ENCODE assay signal across 10 cellular contexts in the genomic region with DNA sequence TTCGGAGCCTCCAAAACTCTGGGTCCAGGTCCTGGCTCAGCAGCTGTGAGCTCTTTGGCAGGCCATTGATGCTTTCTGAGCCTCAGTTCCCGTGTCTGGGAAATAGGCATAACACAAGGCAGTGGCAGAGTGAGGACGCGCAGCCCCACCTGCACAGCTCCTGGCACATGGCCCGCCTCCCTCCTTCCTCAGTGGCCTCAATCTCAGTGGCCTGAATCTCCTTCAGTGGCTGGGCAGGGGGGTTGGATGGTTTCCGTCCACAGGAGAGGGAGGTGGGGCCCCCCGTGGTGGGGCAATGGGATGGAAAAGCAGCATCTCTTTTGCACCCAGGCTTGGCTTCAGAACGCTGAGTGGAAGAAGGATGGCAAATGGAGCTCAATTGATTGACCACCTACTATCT. TPM values are rescaled to one million over a fixed set of nuclear protein-coding genes. Genes with fewer than 3 reads are reported as not detected.
"Had no signal": no experiment of that assay in that cellular context is flagged by ENCODE, and none has a peak within 500 bp of the region (broad histone marks: within the 10 kb centered on the region; RNA-seq: fewer than 3 reads in every experiment).

No MANE protein-coding gene starts in this region.

- H3K36me3 Mint-ChIP-seq: IgD-negative memory B cell had no signal

- H3K4me2 ChIP-seq: GM23338, KMS-11 had no signal

- H3K4me3 Mint-ChIP-seq: GM23338, HFFc6, IgD-negative memory B cell had no signal

- H3K9ac ChIP-seq: KMS-11 had no signal

- H3K27ac Mint-ChIP-seq: GM23338, HFFc6 had no signal

- H3K9me3 ChIP-seq: HAP-1 had no signal

- DNase-seq: H7, HFFc6, KBM-7 had no signal

- FAIRE-seq: HepG2 had no signal

- H3K9me3 Mint-ChIP-seq: GM23338, HFFc6, IgD-negative memory B cell had no signal

- H3K36me3 ChIP-seq: HAP-1 had no signal

- H3K4me3 ChIP-seq: GM23338, HAP-1 had no signal

- H3K27ac ChIP-seq: KMS-11 had no signal

- H3K4me1 Mint-ChIP-seq: GM23338, IgD-negative memory B cell had no signal

- H3K4me1 ChIP-seq: HAP-1 had no signal

- ATAC-seq: GM23338, HCT116, HepG2 had no signal

- H2AFZ ChIP-seq: GM23338 had no signal

RNA-seq across cellular contexts. Expression of gene RSPO4, which starts 5.1 kb away (rescaled TPM):
- total RNA-seq: H4, HepG2, HFFc6 had no signal
- polyA plus RNA-seq: HepG2, IgD-negative memory B cell had no signal
